ENCODE assay signal across 1 cellular context in genomic region chr9:33813712-33814641, GRCh38.
A peak's percentile ranks its signal among the peaks of the same experiment; 100 is the strongest.
TF ChIP-seq lines count a peak whose summit lies in the region.

No MANE protein-coding gene starts in this region.

TF ChIP-seq in HCT116, 20 proteins besides CTCF, POLR2A, EP300 and RAD21:
- 0 out of 2 replicates have a peak, but pooled peaks have one; percentile 51 for TF ChIP-seq MAX (IDR thresholded peaks at IDR 0.05)
- TF ChIP-seq ZFX (IDR thresholded peaks at IDR 0.05): no peak
- TF ChIP-seq POLR2AphosphoS5 (IDR thresholded peaks at IDR 0.05; ENCODE audit: low read depth, low read length): no peak
- no peak for TF ChIP-seq ATF3 (IDR thresholded peaks at IDR 0.05)
- no peak for TF ChIP-seq ZBTB33 (IDR thresholded peaks at IDR 0.05; ENCODE audit: extremely low read depth, insufficient replicate concordance, low read length)
- TF ChIP-seq JUND (IDR thresholded peaks at IDR 0.05): 0 out of 2 replicates have a peak, but pooled peaks have one; percentile 6
- no peak for TF ChIP-seq EZH2phosphoT487 (IDR thresholded peaks at IDR 0.05; ENCODE audit: borderline replicate concordance)
- TF ChIP-seq TCF7L2 (IDR thresholded peaks at IDR 0.05; ENCODE audit: borderline replicate concordance, extremely low read depth, insufficient read depth, insufficient read length): no peak
- TF ChIP-seq SRF (IDR thresholded peaks at IDR 0.05; ENCODE audit: low read depth): no peak
- peak; percentile 38 for TF ChIP-seq CEBPB (IDR thresholded peaks at IDR 0.05; ENCODE audit: low read depth)
- no peak for TF ChIP-seq ZNF274 (IDR thresholded peaks at IDR 0.05; ENCODE audit: low read depth, low read length)
- TF ChIP-seq FOSL1 (IDR thresholded peaks at IDR 0.05; ENCODE audit: low read depth): peak; percentile 56
- TF ChIP-seq SIN3A (IDR thresholded peaks at IDR 0.05; ENCODE audit: low read depth): peak; percentile 55; the same call in 1 of the 2 replicates
- TF ChIP-seq CBX3 (IDR thresholded peaks at IDR 0.05; ENCODE audit: low read depth): 0 out of 2 replicates have a peak, but pooled peaks have one; percentile 52
- TF ChIP-seq EZH2 (IDR thresholded peaks at IDR 0.05): no peak
- peak; percentile 10; the same call in 1 of the 2 replicates for TF ChIP-seq SP1 (IDR thresholded peaks at IDR 0.05; ENCODE audit: low read depth)
- no peak for TF ChIP-seq EGR1 (IDR thresholded peaks at IDR 0.05; ENCODE audit: low read depth)
